ENCODE assay signal across 15 cellular contexts in genomic region chr5:1461396-1461795, GRCh38. TPM values are rescaled to one million over a fixed set of nuclear protein-coding genes. Genes with fewer than 3 reads are reported as not detected.
DNase-seq lines count a peak whose midpoint lies in the region; ATAC-seq and TF ChIP-seq lines count a peak whose summit lies in the region.
"Had no signal": no experiment of that assay in that cellular context is flagged by ENCODE, and none has a peak within 500 bp of the region (broad histone marks: within the 10 kb centered on the region; RNA-seq: fewer than 3 reads in every experiment).

No MANE protein-coding gene starts in this region.

- CTCF ChIA-PET in WTC11 (lab: Charles Lee): no interaction called here

- POLR2A ChIA-PET in WTC11 (lab: Charles Lee): no interaction called here

- DNase-seq in activated T-cell treated with anti-CD3 and anti-CD28 coated beads, Interleukin-2, amount 50 U/mL, for 24 hours: peak; percentile 20
- DNase-seq in activated T-cell treated with anti-CD3 and anti-CD28 coated beads, Interleukin-2, amount 50 U/mL, for 48 hours: no peak
- peak; percentile 28 for DNase-seq in D341Med (ENCODE audit: low spot score)
- DNase-seq in WTC11 (ENCODE audit: low spot score): no peak
- no peak for DNase-seq in activated gamma-delta T cell (lab: John Stamatoyannopoulos, UW)
- no peak for DNase-seq in activated naive CD8-positive, alpha-beta T cell treated with anti-CD3 and anti-CD28 coated beads for 36 hours
- DNase-seq: 8988T; AML-193; CD4-positive, CD25-positive, alpha-beta regulatory T cell; DMS 273 treated with DMSO at 0.1 percent for 48 hours; GOT3 had no signal

- H3K36me3 Mint-ChIP-seq in activated T-cell treated with anti-CD3 and anti-CD28 coated beads, Interleukin-2, amount 50 U/mL, for 24 hours (ENCODE audit: low read depth): peaks cover 68% of the 10 kb centered on the region
- H3K36me3 Mint-ChIP-seq in WTC11: peaks cover 87% of the 10 kb centered on the region
- peaks cover 68% of the 10 kb centered on the region for H3K36me3 Mint-ChIP-seq in stimulated activated memory B cell treated with anti-CD40 and anti-IgM and Interleukin-4, amounts not matched to agents 10 μg/mL and 1 μg/mL and 100 μg/mL, for 72 hours
- H3K36me3 Mint-ChIP-seq in activated naive CD8-positive, alpha-beta T cell treated with anti-CD3 and anti-CD28 coated beads for 36 hours: peaks cover 29% of the 10 kb centered on the region

- TF ChIP-seq CTCF in WTC11 (IDR thresholded peaks at IDR 0.05): no peak

- H3K27me3 Mint-ChIP-seq in activated T-cell treated with anti-CD3 and anti-CD28 coated beads, Interleukin-2, amount 50 U/mL, for 24 hours: no peaks in the 10 kb centered on the region
- H3K27me3 Mint-ChIP-seq in WTC11 (ENCODE audit: low read depth): peaks cover 7% of the 10 kb centered on the region
- no peaks in the 10 kb centered on the region for H3K27me3 Mint-ChIP-seq in stimulated activated memory B cell treated with anti-CD40 and anti-IgM and Interleukin-4, amounts not matched to agents 10 μg/mL and 1 μg/mL and 100 μg/mL, for 72 hours
- H3K27me3 Mint-ChIP-seq in activated naive CD8-positive, alpha-beta T cell treated with anti-CD3 and anti-CD28 coated beads for 36 hours: no peaks in the 10 kb centered on the region
- H3K27me3 Mint-ChIP-seq: CD4-positive, CD25-positive, alpha-beta regulatory T cell had no signal

- peaks cover 18% of the 10 kb centered on the region for H3K9me3 Mint-ChIP-seq in activated T-cell treated with anti-CD3 and anti-CD28 coated beads, Interleukin-2, amount 50 U/mL, for 24 hours
- peaks cover 43% of the 10 kb centered on the region for H3K9me3 Mint-ChIP-seq in WTC11
- peaks cover 7% of the 10 kb centered on the region for H3K9me3 Mint-ChIP-seq in stimulated activated memory B cell treated with anti-CD40 and anti-IgM and Interleukin-4, amounts not matched to agents 10 μg/mL and 1 μg/mL and 100 μg/mL, for 72 hours
- H3K9me3 Mint-ChIP-seq in activated naive CD8-positive, alpha-beta T cell treated with anti-CD3 and anti-CD28 coated beads for 36 hours: peaks cover 17% of the 10 kb centered on the region

- H3K27ac Mint-ChIP-seq in activated T-cell treated with anti-CD3 and anti-CD28 coated beads, Interleukin-2, amount 50 U/mL, for 24 hours: no peak overlapping the region
- peak overlapping the region; percentile 81; the same call in 1 of the 2 replicates for H3K27ac Mint-ChIP-seq in WTC11
- H3K27ac Mint-ChIP-seq in stimulated activated memory B cell treated with anti-CD40 and anti-IgM and Interleukin-4, amounts not matched to agents 10 μg/mL and 1 μg/mL and 100 μg/mL, for 72 hours: peak overlapping the region; percentile 24
- no peak overlapping the region for H3K27ac Mint-ChIP-seq in activated naive CD8-positive, alpha-beta T cell treated with anti-CD3 and anti-CD28 coated beads for 36 hours

- no peak for ATAC-seq in WTC11
- no peak for ATAC-seq in stimulated activated memory B cell treated with anti-CD40 and anti-IgM and Interleukin-4, amounts not matched to agents 10 μg/mL and 1 μg/mL and 100 μg/mL, for 72 hours
- ATAC-seq in GM18519 (IDR thresholded peaks at IDR 0.05; ENCODE audit: low FRiP score, unreplicated experiment): no peak

- no peaks in the 10 kb centered on the region for H3K4me1 Mint-ChIP-seq in activated T-cell treated with anti-CD3 and anti-CD28 coated beads, Interleukin-2, amount 50 U/mL, for 24 hours (ENCODE audit: low read depth)
- no peaks in the 10 kb centered on the region for H3K4me1 Mint-ChIP-seq in WTC11
- peaks cover 7% of the 10 kb centered on the region for H3K4me1 Mint-ChIP-seq in stimulated activated memory B cell treated with anti-CD40 and anti-IgM and Interleukin-4, amounts not matched to agents 10 μg/mL and 1 μg/mL and 100 μg/mL, for 72 hours
- H3K4me1 Mint-ChIP-seq in activated naive CD8-positive, alpha-beta T cell treated with anti-CD3 and anti-CD28 coated beads for 36 hours: no peaks in the 10 kb centered on the region

- no peak overlapping the region for H3K4me3 Mint-ChIP-seq in activated T-cell treated with anti-CD3 and anti-CD28 coated beads, Interleukin-2, amount 50 U/mL, for 24 hours
- no peak overlapping the region for H3K4me3 Mint-ChIP-seq in WTC11
- no peak overlapping the region for H3K4me3 Mint-ChIP-seq in stimulated activated memory B cell treated with anti-CD40 and anti-IgM and Interleukin-4, amounts not matched to agents 10 μg/mL and 1 μg/mL and 100 μg/mL, for 72 hours
- H3K4me3 Mint-ChIP-seq in activated naive CD8-positive, alpha-beta T cell treated with anti-CD3 and anti-CD28 coated beads for 36 hours: no peak overlapping the region
- H3K4me3 Mint-ChIP-seq: CD4-positive, CD25-positive, alpha-beta regulatory T cell had no signal

TF ChIP-seq in WTC11, 78 proteins besides CTCF, POLR2A, EP300 and RAD21:
- TF ChIP-seq E2F1 (CRISPR knock-in tag; IDR thresholded peaks at IDR 0.05): no peak
- TF ChIP-seq ATF1 (CRISPR knock-in tag; IDR thresholded peaks at IDR 0.05): no peak
- TF ChIP-seq ATF2 (CRISPR knock-in tag; IDR thresholded peaks at IDR 0.05; ENCODE audit: borderline replicate concordance, low read depth): no peak
- TF ChIP-seq IRF1 (CRISPR knock-in tag; IDR thresholded peaks at IDR 0.05): no peak
- TF ChIP-seq SMAD4 (CRISPR knock-in tag; IDR thresholded peaks at IDR 0.05): no peak

RNA-seq across cellular contexts. Expression of gene SLC6A3, which starts 16.2 kb away (rescaled TPM):
- 0.53 to 0.74 TPM (median 0.64 TPM) in 3 replicates for total RNA-seq in WTC11 (2021)
- not detected for total RNA-seq in activated naive CD8-positive, alpha-beta T cell treated with anti-CD3 and anti-CD28 coated beads for 36 hours
- total RNA-seq: CD4-positive, CD25-positive, alpha-beta regulatory T cell; Daoy; HT1080 had no signal

Comparison
In these comparisons a context has a peak if more than half of its experiments do, and no peak if none do; other contexts are left out.
1. DNase-seq: peak in activated T-cell treated with anti-CD3 and anti-CD28 coated beads, Interleukin-2, amount 50 U/mL, for 24 hours (single experiment) and D341Med (single experiment); none in activated T-cell treated with anti-CD3 and anti-CD28 coated beads, Interleukin-2, amount 50 U/mL, for 48 hours (0 of 2), WTC11 (single experiment), activated gamma-delta T cell (single experiment) and activated naive CD8-positive, alpha-beta T cell treated with anti-CD3 and anti-CD28 coated beads for 36 hours (single experiment).
2. H3K27ac Mint-ChIP-seq: peak in WTC11 (single experiment) and stimulated activated memory B cell treated with anti-CD40 and anti-IgM and Interleukin-4, amounts not matched to agents 10 μg/mL and 1 μg/mL and 100 μg/mL, for 72 hours (single experiment); none in activated T-cell treated with anti-CD3 and anti-CD28 coated beads, Interleukin-2, amount 50 U/mL, for 24 hours (single experiment) and activated naive CD8-positive, alpha-beta T cell treated with anti-CD3 and anti-CD28 coated beads for 36 hours (single experiment).